ENCODE assay signal across 8 cellular contexts in the genomic region with DNA sequence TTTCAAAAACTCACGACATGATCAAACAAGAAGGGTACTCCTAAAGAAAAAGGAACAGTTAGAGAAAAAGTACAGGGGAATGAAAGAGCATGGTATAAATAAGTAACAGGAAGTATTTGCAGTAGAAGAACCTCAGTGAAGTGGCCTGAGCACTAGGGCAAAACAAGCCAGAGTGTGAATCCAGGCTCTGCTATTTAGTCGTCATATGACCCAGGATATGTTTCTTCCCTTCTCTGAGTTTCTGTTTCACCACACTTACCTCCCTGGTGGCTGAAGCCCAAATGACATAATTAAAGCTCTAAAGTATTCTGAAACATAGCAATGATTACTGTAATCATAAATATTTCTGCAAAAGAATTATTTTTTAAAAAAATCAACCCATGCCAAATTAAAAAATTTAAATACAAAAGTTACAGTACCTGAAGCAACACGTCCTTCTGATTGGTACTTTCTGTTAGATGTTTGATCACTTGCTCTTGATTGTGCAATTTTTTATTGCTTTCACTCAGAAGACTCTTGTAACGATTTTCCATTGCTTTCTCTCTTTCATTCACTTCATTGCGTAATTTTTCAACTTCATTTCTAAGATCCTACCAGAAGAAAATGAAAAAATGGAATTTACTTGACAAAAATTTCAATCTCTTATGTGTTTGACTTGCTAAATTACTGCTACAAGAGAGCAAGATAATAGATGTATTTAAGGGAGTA.
DNase-seq lines count a peak whose midpoint lies in the region; ATAC-seq, FAIRE-seq and TF ChIP-seq lines count a peak whose summit lies in the region.

No MANE protein-coding gene starts in this region.

- no peaks in the 10 kb centered on the region for H3K27me3 ChIP-seq in CD8-positive, alpha-beta memory T cell (ENCODE audit: insufficient read depth, low read length, poor library complexity, severe bottlenecking)
- H3K27me3 ChIP-seq in small intestine (ENCODE audit: control insufficient read depth in 2 of 2, insufficient read depth in 2 of 2, low read length in 2 of 2), result no peaks in the 10 kb centered on the region

- no peak overlapping the region for H3K4me3 ChIP-seq in GM12865 (ENCODE audit: low read depth, low read length)
- H3K4me3 ChIP-seq in CD8-positive, alpha-beta memory T cell (ENCODE audit: low read length), result no peak overlapping the region
- no peak overlapping the region for H3K4me3 ChIP-seq in small intestine (ENCODE audit: low read depth in 1 of 2, low read length in 2 of 2)

- no peak overlapping the region for H3K27ac ChIP-seq in CD8-positive, alpha-beta memory T cell (ENCODE audit: low read depth, low read length)
- no peak overlapping the region for H3K27ac ChIP-seq in small intestine (ENCODE audit: low read depth in 1 of 2, low read length in 1 of 2)

- peaks cover 12 to 62% (median 33%) of the 10 kb centered on the region in 3 donors for H3K36me3 Mint-ChIP-seq in CD8-positive, alpha-beta memory T cell

- WGBS in small intestine, 3 donors, result 69 to 75% (median 73%) methylated on average over 5 of the region's 5 CpGs

- no peaks in the 10 kb centered on the region for H3K27me3 Mint-ChIP-seq in CD8-positive, alpha-beta memory T cell

- FAIRE-seq in small intestine (lab: Jason Lieb, UNC), result no peak

- peaks cover 0 to 3% (median 0%) of the 10 kb centered on the region in 5 donors for H3K9me3 Mint-ChIP-seq in CD8-positive, alpha-beta memory T cell

- DNase-seq in GM12865 (ENCODE audit: low read depth), result peak; percentile 23
- DNase-seq in fibroblast of peridontal ligament (ENCODE audit: extremely low read depth), result peak; percentile 18
- DNase-seq in CD8-positive, alpha-beta memory T cell, result no peak
- no peak for DNase-seq in small intestine
- DNase-seq in G401 (ENCODE audit: low spot score), result no peak

- CTCF ChIA-PET in CD8-positive, alpha-beta memory T cell (lab: Charles Lee), result no interaction called here

- H3K27ac Mint-ChIP-seq in CD8-positive, alpha-beta memory T cell, result peak overlapping the region in 2 of 8 donors; percentile 3 to 10

- TF ChIP-seq CTCF in GM12865 (IDR thresholded peaks at IDR 0.05; ENCODE audit: insufficient read depth, low read depth, low read length, missing control alignments), result no peak

- ATAC-seq in GM21423 (IDR thresholded peaks at IDR 0.05; ENCODE audit: unreplicated experiment) (peak; percentile 97), HG03520 (IDR thresholded peaks at IDR 0.05; ENCODE audit: unreplicated experiment) (peak; percentile 85)
- no peak for ATAC-seq in activated CD4-positive, CD25-positive, alpha-beta regulatory T cell treated with anti-CD3 and anti-CD28 coated beads, Interleukin-2, amount 50 U/mL, for 24 hours

- in situ Hi-C loops in G401 (cut with HindIII; ENCODE audit: low sequenced_read_pairs), result no loop called here

- POLR2A ChIA-PET in CD8-positive, alpha-beta memory T cell (lab: Charles Lee), result no interaction called here

- H3K4me1 Mint-ChIP-seq in CD8-positive, alpha-beta memory T cell, result peaks cover 0 to 8% (median 2%) of the 10 kb centered on the region in 3 donors

- H3K9me3 ChIP-seq in CD8-positive, alpha-beta memory T cell (ENCODE audit: low read length), result no peaks in the 10 kb centered on the region
- no peaks in the 10 kb centered on the region for H3K9me3 ChIP-seq in small intestine (ENCODE audit: control insufficient read depth, low read depth)

- peaks cover 23% of the 10 kb centered on the region for H3K36me3 ChIP-seq in CD8-positive, alpha-beta memory T cell (ENCODE audit: insufficient read depth, low read length)
- peaks cover 6 to 7% of the 10 kb centered on the region in 2 donors for H3K36me3 ChIP-seq in small intestine (ENCODE audit: control insufficient read depth in 2 of 2, insufficient read depth in 2 of 2, low read length in 2 of 2)

- no peaks in the 10 kb centered on the region for H3K4me1 ChIP-seq in CD8-positive, alpha-beta memory T cell (ENCODE audit: insufficient read depth, low read length)
- no peaks in the 10 kb centered on the region for H3K4me1 ChIP-seq in small intestine (ENCODE audit: control insufficient read depth in 2 of 2, insufficient read depth in 1 of 2, low read depth in 1 of 2, low read length in 1 of 2)

- no peak overlapping the region for H3K4me3 Mint-ChIP-seq in CD8-positive, alpha-beta memory T cell

Comparison
In these comparisons a context has a peak if more than half of its experiments do, and no peak if none do; other contexts are left out.
1. DNase-seq: peak in GM12865 (single experiment) and fibroblast of peridontal ligament (single experiment); none in CD8-positive, alpha-beta memory T cell (0 of 5), small intestine (single experiment) and G401 (single experiment).
2. ATAC-seq: peak in GM21423 (single experiment) and HG03520 (single experiment); none in activated CD4-positive, CD25-positive, alpha-beta regulatory T cell treated with anti-CD3 and anti-CD28 coated beads, Interleukin-2, amount 50 U/mL, for 24 hours (0 of 2).